ENCODE assay signal across 36 cellular contexts in the genomic region with DNA sequence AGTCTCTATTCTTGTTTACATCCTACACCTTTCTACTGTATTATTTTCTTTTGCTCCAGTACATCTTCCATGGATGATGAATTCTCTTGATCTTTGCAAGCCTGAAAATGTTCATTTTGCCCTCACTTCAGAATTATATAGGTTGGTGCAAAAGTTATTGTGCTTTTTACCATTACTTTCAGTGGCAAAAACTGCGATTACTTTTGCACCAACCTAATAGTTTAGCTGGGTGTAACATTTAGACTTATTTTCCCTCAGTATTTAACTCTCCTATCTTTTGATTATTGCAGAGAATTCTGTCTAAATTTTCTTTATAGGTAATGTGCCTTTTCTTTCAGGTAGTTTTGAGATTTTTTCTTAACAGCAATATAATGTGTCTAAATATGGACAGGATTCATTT.
DNase-seq lines count a peak whose midpoint lies in the region; ATAC-seq, FAIRE-seq and TF ChIP-seq lines count a peak whose summit lies in the region.
"Had no signal": no experiment of that assay in that cellular context is flagged by ENCODE, and none has a peak within 500 bp of the region (broad histone marks: within the 10 kb centered on the region; RNA-seq: fewer than 3 reads in every experiment).

No MANE protein-coding gene starts in this region.

- TF ChIP-seq RAD21 in K562 (CRISPR knock-in tag; conservative IDR thresholded peaks at IDR 0.05 in 1 of 2, IDR thresholded peaks at IDR 0.05 in 1 of 2): no peak

- FAIRE-seq in K562 (lab: Jason Lieb, UNC): no peak
- no peak for FAIRE-seq in urothelium cell line (lab: Jason Lieb, UNC)
- FAIRE-seq: A204.1, A549, D721Med had no signal

- H3K4me1 Mint-ChIP-seq in activated T-cell treated with anti-CD3 and anti-CD28 coated beads, Interleukin-2, amount 50 U/mL, for 72 hours (ENCODE audit: low read depth): no peaks in the 10 kb centered on the region
- H3K4me1 Mint-ChIP-seq in natural killer cell: no peaks in the 10 kb centered on the region
- H3K4me1 Mint-ChIP-seq: B cell; CD14-positive monocyte; CD8-positive, alpha-beta memory T cell had no signal

- H3K27me3 ChIP-seq in SU-DHL-6 (ENCODE audit: low read length) (no peaks in the 10 kb centered on the region), K562 (ENCODE audit: control insufficient read depth in 2 of 2, insufficient read depth in 2 of 2, low read length in 2 of 2) (no peaks in the 10 kb centered on the region)
- H3K27me3 ChIP-seq: BE2C; BLaER1; BLaER1 treated with 17β-estradiol and CSF1 and Interleukin-3, amounts not matched to agents 10 nM and 100 nM had no signal

- H3K27me3 Mint-ChIP-seq in activated T-cell treated with anti-CD3 and anti-CD28 coated beads, Interleukin-2, amount 50 U/mL, for 72 hours (ENCODE audit: low read depth): no peaks in the 10 kb centered on the region
- H3K27me3 Mint-ChIP-seq in natural killer cell (ENCODE audit: low read depth in 2 of 2): no peaks in the 10 kb centered on the region
- H3K27me3 Mint-ChIP-seq: B cell; CD4-positive, alpha-beta memory T cell; CD4-positive, alpha-beta T cell; CD4-positive, CD25-positive, alpha-beta regulatory T cell; CD8-positive, alpha-beta memory T cell had no signal

- H3K9me3 ChIP-seq in SU-DHL-6 (ENCODE audit: insufficient read depth, low read length) (no peaks in the 10 kb centered on the region), K562 (replicated peaks; ENCODE audit: control insufficient read depth, insufficient read depth, low read depth, low read length) (no peaks in the 10 kb centered on the region)
- H3K9me3 ChIP-seq: A549, BE2C, Caco-2 had no signal

- no peak overlapping the region for H3K4me3 Mint-ChIP-seq in activated T-cell treated with anti-CD3 and anti-CD28 coated beads, Interleukin-2, amount 50 U/mL, for 72 hours
- no peak overlapping the region for H3K4me3 Mint-ChIP-seq in natural killer cell
- H3K4me3 Mint-ChIP-seq: B cell; CD14-positive monocyte; CD4-positive, alpha-beta memory T cell; CD4-positive, alpha-beta T cell; CD4-positive, CD25-positive, alpha-beta regulatory T cell; CD8-positive, alpha-beta memory T cell; CD8-positive, alpha-beta T cell had no signal

- no peak for TF ChIP-seq POLR2A in K562 (conservative IDR thresholded peaks at IDR 0.05)

- H3K9me2 ChIP-seq in SU-DHL-6 (replicated peaks; ENCODE audit: insufficient read depth, low read length): no peaks in the 10 kb centered on the region

- POLR2A ChIA-PET in HEK293T (lab: Yijun Ruan, JAX): no interaction called here
- POLR2A ChIA-PET in K562 (lab: Yijun Ruan, JAX): interaction anchor here (1.4 kb wide), 1 partner anchor 11 kb away, joined by 3 read pairs; no protein-coding TSS in a partner anchor

- H2AFZ ChIP-seq in SU-DHL-6 (ENCODE audit: low read depth, low read length, severe bottlenecking) (no peak overlapping the region), K562 (ENCODE audit: low read depth, low read length) (no peak overlapping the region)

- intact Hi-C loops in K562 (cut with micrococcal nuclease): no loop called here
- intact Hi-C loops in natural killer cell (cut with micrococcal nuclease): no loop called here

- no peaks in the 10 kb centered on the region for H3K9me1 ChIP-seq in K562 (ENCODE audit: control insufficient read depth, insufficient read depth, low read length)

- H3K4me2 ChIP-seq in SU-DHL-6 (ENCODE audit: low read depth, low read length, poor library complexity, severe bottlenecking) (no peak overlapping the region), K562 (ENCODE audit: insufficient read depth, low read length) (no peak overlapping the region)
- H3K4me2 ChIP-seq: A549; BLaER1; BLaER1 treated with 17β-estradiol and CSF1 and Interleukin-3, amounts not matched to agents 10 nM and 100 nM had no signal

- H3F3A ChIP-seq in SU-DHL-6 (ENCODE audit: insufficient read depth): peaks cover 55% of the 10 kb centered on the region

- H3K9me3 Mint-ChIP-seq in activated T-cell treated with anti-CD3 and anti-CD28 coated beads, Interleukin-2, amount 50 U/mL, for 72 hours: peaks cover 0 to 2% of the 10 kb centered on the region in 2 donors
- no peaks in the 10 kb centered on the region for H3K9me3 Mint-ChIP-seq in natural killer cell
- H3K9me3 Mint-ChIP-seq: CD4-positive, alpha-beta memory T cell; CD4-positive, alpha-beta T cell; CD8-positive, alpha-beta memory T cell; CD8-positive, alpha-beta T cell had no signal

- peaks cover 27% of the 10 kb centered on the region for H3K36me3 ChIP-seq in SU-DHL-6 (ENCODE audit: low read length)
- H3K36me3 ChIP-seq in K562 (ENCODE audit: control insufficient read depth, insufficient read depth, low read length): peaks cover 5% of the 10 kb centered on the region; the same call in 1 of the 3 replicates
- H3K36me3 ChIP-seq: BE2C had no signal

- no peak for DNase-seq in activated T-cell treated with anti-CD3 and anti-CD28 coated beads, Interleukin-2, amount 50 U/mL, for 72 hours
- DNase-seq in activated T-cell treated with anti-CD3 and anti-CD28 coated beads for 4 hours (no peak), HEK293T (ENCODE audit: extremely low spot score) (no peak), K562 (ENCODE audit: extremely low read depth in 1 of 4, low spot score in 3 of 4) (no peak), urothelium cell line (ENCODE audit: low spot score) (no peak), natural killer cell (no peak)
- DNase-seq: 8988T; ACHN; AML-193; BE2C; C1 segment of cervical spinal cord; Caco-2; Calu3; CD4-positive, alpha-beta memory T cell; CD4-positive, alpha-beta T cell; CD4-positive, CD25-positive, alpha-beta regulatory T cell; CD8-positive, alpha-beta memory T cell; CD8-positive, alpha-beta T cell; COR-L47; DMS 273 treated with DMSO at 0.1 percent for 48 hours; DMS153; DMS79; DMS79 treated with DMSO at 0.1 percent for 48 hours; DND-41; EL had no signal

- H4K20me1 ChIP-seq in SU-DHL-6 (ENCODE audit: low read depth, low read length) (no peaks in the 10 kb centered on the region), K562 (replicated peaks; ENCODE audit: control insufficient read depth, insufficient read depth, low read length) (no peaks in the 10 kb centered on the region)
- H4K20me1 ChIP-seq: BLaER1; BLaER1 treated with 17β-estradiol and CSF1 and Interleukin-3, amounts not matched to agents 10 nM and 100 nM had no signal

- peak overlapping the region; percentile 76 for H3K27ac Mint-ChIP-seq in activated T-cell treated with anti-CD3 and anti-CD28 coated beads, Interleukin-2, amount 50 U/mL, for 72 hours
- no peak overlapping the region for H3K27ac Mint-ChIP-seq in natural killer cell
- H3K27ac Mint-ChIP-seq: B cell; CD14-positive monocyte; CD4-positive, alpha-beta T cell; CD8-positive, alpha-beta T cell had no signal

- 0 out of 2 replicates have a peak overlapping the region, but pooled peaks have one; percentile 3 for H3K27ac ChIP-seq in SU-DHL-6 (ENCODE audit: low read depth, low read length)
- H3K27ac ChIP-seq in K562 (ENCODE audit: extremely low read depth, low read depth, low read length): no peak overlapping the region
- H3K27ac ChIP-seq: 22Rv1; A549; BLaER1; BLaER1 treated with 17β-estradiol and CSF1 and Interleukin-3, amounts not matched to agents 10 nM and 100 nM; C4-2B had no signal

- 91% methylated on average over 1 of the region's 1 CpG for WGBS in K562 (ENCODE audit: insufficient coverage, low coverage, missing lambda C conversion rate)

- no peak for ATAC-seq in activated T-cell treated with anti-CD3 and anti-CD28 coated beads, Interleukin-2, amount 50 U/mL, for 72 hours (replicated peaks in 1 of 2)
- ATAC-seq in K562 (no peak), natural killer cell (no peak), GM18873 (IDR thresholded peaks at IDR 0.05; ENCODE audit: low FRiP score, unreplicated experiment) (no peak)
- ATAC-seq: A549; CD8-positive, alpha-beta T cell had no signal

- no TSS peak for BruUV-seq in K562 (replicated peaks; lab: Mats Ljungman, UMichigan)

- in situ Hi-C loops in K562 (cut with MboI): no loop called here

- CTCF ChIA-PET in HEK293T (lab: Yijun Ruan, JAX): no interaction called here
- CTCF ChIA-PET in K562 (lab: Yijun Ruan, JAX; ENCODE audit: low intra/inter-chr PET ratio): no interaction called here

- 0 out of 5 replicates have a peak, but pooled peaks cover 0 to 4% of the 10 kb centered on the region in 2 experiments for H3K4me1 ChIP-seq in K562 (replicated peaks in 1 of 2; ENCODE audit: control insufficient read depth in 2 of 2, insufficient read depth in 2 of 2, low read length in 2 of 2)
- H3K4me1 ChIP-seq: A549, BE2C, Caco-2 had no signal

- H3K9ac ChIP-seq in SU-DHL-6 (ENCODE audit: low read length) (no peak overlapping the region), K562 (ENCODE audit: insufficient read depth in 1 of 2, low read depth in 2 of 2, low read length in 2 of 2) (no peak overlapping the region)
- H3K9ac ChIP-seq: BLaER1; BLaER1 treated with 17β-estradiol and CSF1 and Interleukin-3, amounts not matched to agents 10 nM and 100 nM had no signal

- TF ChIP-seq CTCF in SU-DHL-6 (IDR thresholded peaks at IDR 0.05; ENCODE audit: insufficient read depth, low read length, poor library complexity, severe bottlenecking): no peak
- TF ChIP-seq CTCF in K562 (IDR thresholded peaks at IDR 0.05 in 2 of 3, conservative IDR thresholded peaks at IDR 0.05 in 1 of 3; ENCODE audit: insufficient read depth in 2 of 3, low read depth in 1 of 3, low read length in 3 of 3): no peak
- TF ChIP-seq CTCF in natural killer cell (IDR thresholded peaks at IDR 0.05): no peak

- H3K36me3 Mint-ChIP-seq in activated T-cell treated with anti-CD3 and anti-CD28 coated beads, Interleukin-2, amount 50 U/mL, for 72 hours (ENCODE audit: insufficient read depth in 2 of 2): peaks cover 0 to 7% of the 10 kb centered on the region in 2 donors
- H3K36me3 Mint-ChIP-seq in natural killer cell: peaks cover 6% of the 10 kb centered on the region

- TF ChIP-seq EP300 in K562 (IDR thresholded peaks at IDR 0.05; ENCODE audit: low read length): no peak

- H3K4me3 ChIP-seq in SU-DHL-6 (ENCODE audit: insufficient read depth, low read length, poor library complexity, severe bottlenecking): no peak overlapping the region
- no peak overlapping the region for H3K4me3 ChIP-seq in K562
- H3K4me3 ChIP-seq: A549; BLaER1; BLaER1 treated with 17β-estradiol and CSF1 and Interleukin-3, amounts not matched to agents 10 nM and 100 nM had no signal

- no peaks in the 10 kb centered on the region for H3K79me2 ChIP-seq in SU-DHL-6 (ENCODE audit: insufficient read depth, low read length)
- H3K79me2 ChIP-seq in K562 (ENCODE audit: control insufficient read depth, insufficient read depth, low read length): no peaks in the 10 kb centered on the region

TF ChIP-seq in HEK293T, 16 proteins besides CTCF, POLR2A, EP300 and RAD21:
- peak; percentile 29; the same call in 1 of the 2 replicates for TF ChIP-seq ELF4 (IDR thresholded peaks at IDR 0.05)
- TF ChIP-seq LEF1 (IDR thresholded peaks at IDR 0.05; ENCODE audit: borderline replicate concordance): no peak

TF ChIP-seq in K562, 482 proteins besides CTCF, POLR2A, EP300 and RAD21 (continues in another document):
- no peak for TF ChIP-seq TRIM24 (IDR thresholded peaks at IDR 0.05)
- TF ChIP-seq NR2C1 (IDR thresholded peaks at IDR 0.05): no peak
- TF ChIP-seq NR2C1 (tag; IDR thresholded peaks at IDR 0.05): no peak
- no peak for TF ChIP-seq ZNF445 (CRISPR knock-in tag; IDR thresholded peaks at IDR 0.05; ENCODE audit: low read depth)
- TF ChIP-seq HNRNPL (IDR thresholded peaks at IDR 0.05; ENCODE audit: low read depth, low read length): no peak
- no peak for TF ChIP-seq NCOA4 (IDR thresholded peaks at IDR 0.05; ENCODE audit: partially characterized antibody)
- no peak for TF ChIP-seq RBM39 (optimal IDR thresholded peaks at IDR 0.05; ENCODE audit: low read depth, low read length)
